Comparison of ENCODE assay signal across 22 cellular contexts in the genomic region with DNA sequence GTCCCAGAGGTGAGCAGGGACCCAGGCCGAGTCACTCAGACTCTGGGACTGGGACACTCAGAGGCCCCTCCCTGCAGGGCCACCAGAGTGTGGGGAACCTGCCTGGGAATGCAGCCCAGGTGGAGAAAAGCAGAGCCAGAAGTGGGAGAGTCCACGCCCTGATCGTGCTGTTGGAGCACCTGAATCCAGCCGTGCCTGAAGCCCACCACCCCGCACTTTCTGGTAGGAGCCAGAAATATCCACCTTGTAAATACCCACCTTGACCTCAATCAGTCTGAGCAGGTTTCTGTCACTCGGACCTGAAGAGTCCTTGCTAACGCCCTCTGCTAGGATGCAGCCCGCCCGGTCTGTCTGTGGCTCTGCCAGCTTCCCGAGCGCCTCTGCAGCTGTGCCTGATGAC.
DNase-seq lines count a peak whose midpoint lies in the region; ATAC-seq, FAIRE-seq and TF ChIP-seq lines count a peak whose summit lies in the region.
"Had no signal": no experiment of that assay in that cellular context is flagged by ENCODE, and none has a peak within 500 bp of the region (broad histone marks: within the 10 kb centered on the region; RNA-seq: fewer than 3 reads in every experiment).

No MANE protein-coding gene starts in this region.

- no peak overlapping the region for H3K56ac ChIP-seq in H1 (replicated peaks; ENCODE audit: insufficient read length, low read depth, low read length)

- DNase-seq in Right ventricle myocardium inferior (ENCODE audit: missing footprints) (peak; percentile 44), heart right ventricle (no peak), Caco-2 (no peak), H1 (ENCODE audit: low read depth in 1 of 2, low spot score in 2 of 2) (no peak), kidney tubule cell (ENCODE audit: low spot score) (no peak)
- no peak for DNase-seq in CD8-positive, alpha-beta memory T cell
- DNase-seq: AML-193; Calu3; CD4-positive, alpha-beta T cell; CD8-positive, alpha-beta T cell; COR-L47; DMS79 treated with DMSO at 0.1 percent for 48 hours; GF-D8 had no signal

- H2BK5ac ChIP-seq in H1 (ENCODE audit: low read depth, low read length): no peak overlapping the region

- POLR2A ChIA-PET in Caco-2 (lab: Charles Lee): no interaction called here
- POLR2A ChIA-PET in H1 (lab: Charles Lee; ENCODE audit: partially characterized antibody): no interaction called here
- POLR2A ChIA-PET in CD8-positive, alpha-beta memory T cell (lab: Charles Lee): no interaction called here

- no peaks in the 10 kb centered on the region for H3K23me2 ChIP-seq in H1 (ENCODE audit: low read depth, low read length)

- 89 to 90% methylated on average over 11 of the region's 11 CpGs for WGBS in heart right ventricle, 2 donors
- 91% methylated on average over 11 of the region's 11 CpGs; no CpG with 5 or more reads in 1 of the 2 experiments for WGBS in H1 (ENCODE audit: extremely low coverage in 1 of 2, insufficient coverage in 1 of 2, insufficient read length in 1 of 2, insufficient replicate concordance in 2 of 2, low coverage in 1 of 2, low lambda C conversion rate in 2 of 2, missing lambda C conversion rate in 1 of 2), 2 experiments

- H3K4me3 Mint-ChIP-seq in Caco-2 (ENCODE audit: unreplicated experiment): no peak overlapping the region
- H3K4me3 Mint-ChIP-seq in CD8-positive, alpha-beta memory T cell: no peak overlapping the region
- H3K4me3 Mint-ChIP-seq: B cell; CD4-positive, alpha-beta T cell; CD8-positive, alpha-beta T cell had no signal

- H4K5ac ChIP-seq in H1 (ENCODE audit: insufficient read length, low read depth, low read length): no peak overlapping the region

- no peak overlapping the region for H2BK20ac ChIP-seq in H1 (ENCODE audit: low read length)

- H3K27me3 Mint-ChIP-seq in Caco-2 (ENCODE audit: insufficient read depth, unreplicated experiment): no peaks in the 10 kb centered on the region
- H3K27me3 Mint-ChIP-seq in CD8-positive, alpha-beta memory T cell: peaks cover 0 to 6% of the 10 kb centered on the region in 2 donors
- H3K27me3 Mint-ChIP-seq: CD4-positive, alpha-beta T cell had no signal

- CTCF ChIA-PET in Caco-2 (lab: Charles Lee) (no interaction called here), H1 (lab: Charles Lee; ENCODE audit: partially characterized antibody) (interaction anchor here (0.6 to 2.5 kb wide), 5 partner anchors 11 to 100 kb away, joined by 3 to 7 read pairs (median 3); no protein-coding TSS in a partner anchor)
- CTCF ChIA-PET in CD8-positive, alpha-beta memory T cell (lab: Charles Lee): interaction anchor here (1.2 kb wide), 1 partner anchor 16 kb away, joined by 3 read pairs; no protein-coding TSS in a partner anchor

- H3K79me1 ChIP-seq in H1 (ENCODE audit: low read depth, low read length): no peaks in the 10 kb centered on the region

- no peak overlapping the region for H2AK5ac ChIP-seq in H1 (ENCODE audit: low read depth, low read length)

- TF ChIP-seq RAD21 in H1 (IDR thresholded peaks at IDR 0.05 in 1 of 2, conservative IDR thresholded peaks at IDR 0.05 in 1 of 2; ENCODE audit: low read depth in 2 of 2, low read length in 2 of 2): no peak

- H3K27me3 ChIP-seq in heart right ventricle (peaks cover 0 to 31% (median 11%) of the 10 kb centered on the region in 7 donors), Caco-2 (replicated peaks; ENCODE audit: control insufficient read depth, insufficient read depth, low read length) (no peaks in the 10 kb centered on the region), H1 (replicated peaks in 1 of 4; ENCODE audit: control insufficient read depth in 3 of 4, extremely low read depth in 1 of 4, insufficient read depth in 3 of 4, low read length in 3 of 4) (no peaks in the 10 kb centered on the region; a peak in 1 of 7 replicates)
- no peaks in the 10 kb centered on the region for H3K27me3 ChIP-seq in CD8-positive, alpha-beta memory T cell (ENCODE audit: insufficient read depth, low read length, poor library complexity, severe bottlenecking)
- H3K27me3 ChIP-seq: BLaER1 treated with 17β-estradiol and CSF1 and Interleukin-3, amounts not matched to agents 10 nM and 100 nM had no signal

- no peak overlapping the region for H3K9ac ChIP-seq in H1 (replicated peaks in 1 of 4; ENCODE audit: extremely low read depth in 1 of 4, low read depth in 3 of 4, low read length in 3 of 4)

- H3K9me3 Mint-ChIP-seq in Caco-2 (ENCODE audit: unreplicated experiment): no peaks in the 10 kb centered on the region
- no peaks in the 10 kb centered on the region for H3K9me3 Mint-ChIP-seq in CD8-positive, alpha-beta memory T cell
- H3K9me3 Mint-ChIP-seq: CD4-positive, alpha-beta T cell; CD8-positive, alpha-beta T cell had no signal

- intact Hi-C loops in Right ventricle myocardium inferior (cut with DNase I) (no loop called here), heart right ventricle (cut with DNase I) (no loop called here), Caco-2 (cut with micrococcal nuclease; ENCODE audit: unreplicated experiment) (loop anchor here (10.0 kb wide), 1 partner anchor 332 kb away; no protein-coding TSS in a partner anchor)

- no peak for TF ChIP-seq EP300 in H1 (IDR thresholded peaks at IDR 0.05; ENCODE audit: borderline replicate concordance in 1 of 2, low read depth in 2 of 2, low read length in 2 of 2)

- no peak overlapping the region for H3K4me2 ChIP-seq in H1 (ENCODE audit: insufficient read depth in 1 of 2, low read depth in 2 of 2, low read length in 2 of 2)
- H3K4me2 ChIP-seq: A549; BLaER1 treated with 17β-estradiol and CSF1 and Interleukin-3, amounts not matched to agents 10 nM and 100 nM had no signal

- H3K4me1 Mint-ChIP-seq in Caco-2 (ENCODE audit: low read depth, unreplicated experiment): peaks cover 20% of the 10 kb centered on the region
- H3K4me1 Mint-ChIP-seq in CD8-positive, alpha-beta memory T cell: no peaks in the 10 kb centered on the region
- H3K4me1 Mint-ChIP-seq: B cell had no signal

- H3K23ac ChIP-seq in H1 (ENCODE audit: insufficient read length): no peak overlapping the region

- no peak overlapping the region for H3K14ac ChIP-seq in H1 (ENCODE audit: insufficient read length)

- H3K27ac Mint-ChIP-seq in Caco-2 (ENCODE audit: unreplicated experiment): peak overlapping the region; percentile 25
- no peak overlapping the region for H3K27ac Mint-ChIP-seq in CD8-positive, alpha-beta memory T cell
- H3K27ac Mint-ChIP-seq: B cell; CD4-positive, alpha-beta T cell; CD8-positive, alpha-beta T cell had no signal

- BruUV-seq in Caco-2 (replicated peaks; lab: Mats Ljungman, UMichigan): no TSS peak

- no peaks in the 10 kb centered on the region for H3K36me3 ChIP-seq in heart right ventricle
- no peaks in the 10 kb centered on the region for H3K36me3 ChIP-seq in Caco-2 (ENCODE audit: control insufficient read depth, insufficient read depth, low read length)
- H3K36me3 ChIP-seq in H1 (ENCODE audit: control insufficient read depth in 2 of 4, insufficient read depth in 4 of 4, low read length in 3 of 4): no peaks in the 10 kb centered on the region
- H3K36me3 ChIP-seq in CD8-positive, alpha-beta memory T cell (ENCODE audit: insufficient read depth, low read length): no peaks in the 10 kb centered on the region
- H3K36me3 ChIP-seq: BLaER1 treated with 17β-estradiol and CSF1 and Interleukin-3, amounts not matched to agents 10 nM and 100 nM had no signal

- no peak overlapping the region for H2BK12ac ChIP-seq in H1 (ENCODE audit: low read depth, low read length)

- no peak for ATAC-seq in Right ventricle myocardium inferior
- ATAC-seq in heart right ventricle: no peak
- ATAC-seq: CD8-positive, alpha-beta T cell had no signal

- no peak overlapping the region for H3K4ac ChIP-seq in H1 (replicated peaks; ENCODE audit: insufficient read length, low read depth, low read length)

- H4K8ac ChIP-seq in H1 (ENCODE audit: extremely low read depth, insufficient read depth, low read length): no peak overlapping the region; the same call in 1 of the 2 replicates

- no peak overlapping the region for H2BK15ac ChIP-seq in H1 (ENCODE audit: low read length)

- H3K18ac ChIP-seq in H1 (ENCODE audit: extremely low read depth, low read length): no peak overlapping the region

- H3K79me2 ChIP-seq in H1 (ENCODE audit: control insufficient read depth in 1 of 2, insufficient read depth in 2 of 2, low read length in 2 of 2): no peaks in the 10 kb centered on the region

- no peaks in the 10 kb centered on the region for H3K9me3 ChIP-seq in heart right ventricle
- no peaks in the 10 kb centered on the region; the same call in 1 of the 2 replicates for H3K9me3 ChIP-seq in Caco-2
- no peaks in the 10 kb centered on the region for H3K9me3 ChIP-seq in H1 (ENCODE audit: insufficient read depth in 2 of 2, low read depth in 1 of 2, low read length in 1 of 2)
- H3K9me3 ChIP-seq in CD8-positive, alpha-beta memory T cell (ENCODE audit: low read length): no peaks in the 10 kb centered on the region
- H3K9me3 ChIP-seq: A549; BLaER1 treated with 17β-estradiol and CSF1 and Interleukin-3, amounts not matched to agents 10 nM and 100 nM had no signal

- FAIRE-seq in H1 (lab: Jason Lieb, UNC): no peak
- FAIRE-seq: A549, D721Med, G401.6, GM12891, GM19239 had no signal

- no peak for TF ChIP-seq POLR2A in H1 (IDR thresholded peaks at IDR 0.05; ENCODE audit: control extremely low read depth in 1 of 2, low read depth in 2 of 2, low read length in 2 of 2)

- H3K27ac ChIP-seq in heart right ventricle (no peak overlapping the region), H1 (ENCODE audit: low read depth, low read length) (no peak overlapping the region)
- H3K27ac ChIP-seq in CD8-positive, alpha-beta memory T cell (ENCODE audit: low read depth, low read length): no peak overlapping the region
- H3K27ac ChIP-seq: 22Rv1; BLaER1 treated with 17β-estradiol and CSF1 and Interleukin-3, amounts not matched to agents 10 nM and 100 nM; C4-2B had no signal

- no peak for TF ChIP-seq CTCF in heart right ventricle (IDR thresholded peaks at IDR 0.05)
- TF ChIP-seq CTCF in Caco-2 (IDR thresholded peaks at IDR 0.05; ENCODE audit: insufficient read depth in 1 of 2, low read depth in 1 of 2, low read length in 1 of 2, severe bottlenecking in 1 of 2, unreplicated experiment in 1 of 2): no peak
- no peak for TF ChIP-seq CTCF in H1 (IDR thresholded peaks at IDR 0.05; ENCODE audit: control extremely low read depth in 1 of 3, insufficient read depth in 1 of 3, low read depth in 1 of 3, low read length in 3 of 3)

- H4K91ac ChIP-seq in H1 (replicated peaks; ENCODE audit: insufficient read length, low read length): no peak overlapping the region

- no peak overlapping the region for H2AFZ ChIP-seq in H1 (ENCODE audit: low read length)

- no peaks in the 10 kb centered on the region for H4K20me1 ChIP-seq in H1 (replicated peaks in 1 of 2; ENCODE audit: control insufficient read depth in 1 of 2, insufficient read depth in 2 of 2, low read length in 2 of 2)
- H4K20me1 ChIP-seq: BLaER1 treated with 17β-estradiol and CSF1 and Interleukin-3, amounts not matched to agents 10 nM and 100 nM had no signal

- no peak overlapping the region for H3K4me3 ChIP-seq in heart right ventricle
- H3K4me3 ChIP-seq in Caco-2 (ENCODE audit: low read depth, low read length): no peak overlapping the region
- no peak overlapping the region for H3K4me3 ChIP-seq in H1 (ENCODE audit: extremely low read depth in 1 of 4, insufficient read depth in 2 of 4, low read depth in 3 of 4, low read length in 4 of 4)
- no peak overlapping the region for H3K4me3 ChIP-seq in CD8-positive, alpha-beta memory T cell (ENCODE audit: low read length)
- H3K4me3 ChIP-seq: A549; BLaER1 treated with 17β-estradiol and CSF1 and Interleukin-3, amounts not matched to agents 10 nM and 100 nM had no signal

- no peaks in the 10 kb centered on the region for H3K36me3 Mint-ChIP-seq in Caco-2 (ENCODE audit: insufficient read depth, unreplicated experiment)
- H3K36me3 Mint-ChIP-seq in CD8-positive, alpha-beta memory T cell: no peaks in the 10 kb centered on the region
- H3K36me3 Mint-ChIP-seq: CD8-positive, alpha-beta T cell had no signal

- H2BK120ac ChIP-seq in H1 (replicated peaks; ENCODE audit: low read depth, low read length): no peak overlapping the region

- H3K4me1 ChIP-seq in heart right ventricle: peaks cover 0 to 5% (median 0%) of the 10 kb centered on the region in 9 donors
- H3K4me1 ChIP-seq in Caco-2: peaks cover 50% of the 10 kb centered on the region
- H3K4me1 ChIP-seq in H1 (replicated peaks in 1 of 4; ENCODE audit: control insufficient read depth in 3 of 4, insufficient read depth in 4 of 4, low read length in 3 of 4): peaks cover 0 to 16% (median 11%) of the 10 kb centered on the region in 4 experiments; a peak in 6 of 7 replicates
- H3K4me1 ChIP-seq in CD8-positive, alpha-beta memory T cell (ENCODE audit: insufficient read depth, low read length): no peaks in the 10 kb centered on the region
- H3K4me1 ChIP-seq: BLaER1 treated with 17β-estradiol and CSF1 and Interleukin-3, amounts not matched to agents 10 nM and 100 nM had no signal
